ENCODE assay signal across 1 cellular context in genomic region chr17:80860703-80861359, GRCh38.
TF ChIP-seq lines count a peak whose summit lies in the region.

No MANE protein-coding gene starts in this region.

TF ChIP-seq in WTC11, 78 proteins besides CTCF, POLR2A, EP300 and RAD21 (continued from another document):
- TF ChIP-seq ATF3 (CRISPR knock-in tag; conservative IDR thresholded peaks at IDR 0.05): no peak
